In the genomic region with DNA sequence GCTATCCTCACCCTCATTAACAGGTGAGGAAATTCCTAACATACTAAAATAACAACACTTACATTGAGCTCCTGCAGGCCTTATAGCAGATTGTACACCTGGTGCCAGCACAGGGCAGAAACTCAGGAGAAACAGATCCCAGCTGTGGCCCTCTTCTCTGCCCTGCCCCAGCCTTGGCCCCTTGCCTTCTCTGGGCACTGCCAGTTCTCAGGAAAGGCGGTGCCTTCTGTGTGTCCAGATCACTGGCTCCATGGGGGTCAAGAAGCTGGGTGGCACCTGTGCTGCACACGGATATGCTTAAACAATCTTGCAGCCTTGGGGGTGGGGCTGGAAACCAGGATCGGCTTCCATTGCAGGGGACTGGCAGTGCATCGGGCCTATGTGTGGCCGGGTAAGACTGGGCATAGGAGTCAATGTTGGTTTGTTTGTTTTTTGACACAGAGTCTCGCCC, we compare ENCODE assay signal across 21 cellular contexts. TPM values are rescaled to one million over a fixed set of nuclear protein-coding genes. Genes with fewer than 3 reads are reported as not detected.
A peak's percentile ranks its signal among the peaks of the same experiment; 100 is the strongest.
DNase-seq lines count a peak whose midpoint lies in the region; ATAC-seq and TF ChIP-seq lines count a peak whose summit lies in the region.
"Had no signal": no experiment of that assay in that cellular context is flagged by ENCODE, and none has a peak within 500 bp of the region (broad histone marks: within the 10 kb centered on the region; RNA-seq: fewer than 3 reads in every experiment).

No MANE protein-coding gene starts in this region.

- no peaks in the 10 kb centered on the region for H3K36me3 ChIP-seq in PC-3 (ENCODE audit: low read depth, low read length)
- H3K36me3 ChIP-seq in lung (ENCODE audit: control insufficient read depth in 2 of 2, insufficient read depth in 2 of 2, low read length in 2 of 2): no peaks in the 10 kb centered on the region
- H3K36me3 ChIP-seq in suprapubic skin: no peaks in the 10 kb centered on the region

- H3K4me2 ChIP-seq in PC-3 (ENCODE audit: low read length): no peak overlapping the region

- intact Hi-C loops in PC-3 (cut with micrococcal nuclease): no loop called here

- TF ChIP-seq CTCF in PC-3 (conservative IDR thresholded peaks at IDR 0.05; ENCODE audit: low read depth, low read length): no peak
- no peak for TF ChIP-seq CTCF in lung (IDR thresholded peaks at IDR 0.05; ENCODE audit: control extremely low read depth, extremely low read depth)
- TF ChIP-seq CTCF in suprapubic skin (IDR thresholded peaks at IDR 0.05): no peak

- no peaks in the 10 kb centered on the region for H3K9me3 ChIP-seq in PC-3 (ENCODE audit: low read length)
- no peaks in the 10 kb centered on the region for H3K9me3 ChIP-seq in lung (ENCODE audit: control insufficient read depth in 2 of 2, insufficient read depth in 1 of 2, low read length in 1 of 2)
- no peaks in the 10 kb centered on the region for H3K9me3 ChIP-seq in suprapubic skin

- H3K9me3 Mint-ChIP-seq in T-helper 2 cell treated with Interferon-gamma antibody and Interleukin-4, amounts not matched to agents 5 μg/mL and 100 μg/mL, for 36 hours: no peaks in the 10 kb centered on the region

- DNase-seq in PC-3: no peak
- DNase-seq in lung (ENCODE audit: low spot score): peak; percentile 67
- DNase-seq in suprapubic skin (ENCODE audit: low spot score in 2 of 2): no peak
- DNase-seq in NCI-H2029 (lab: John Stamatoyannopoulos, UW): no peak
- no peak for DNase-seq in T-helper 2 cell treated with Interferon-gamma antibody and Interleukin-4, amounts not matched to agents 5 μg/mL and 100 μg/mL, for 36 hours (ENCODE audit: low spot score)
- DNase-seq: activated CD4-positive, alpha-beta T cell treated with anti-CD3 and anti-CD28 coated beads, Interleukin-2, amount 50 U/mL, for 48 hours; activated T-cell treated with anti-CD3 and anti-CD28 coated beads, Interleukin-2, amount 50 U/mL, for 1 hour; AML-193; erythroblast; GM23248; IMR-90; NCI-H1694 treated with DMSO at 0.1 percent for 48 hours; NCI-H345; right cardiac atrium; stimulated activated naive CD4-positive, alpha-beta T cell; SW 1271 had no signal

- CTCF ChIA-PET in PC-3 (lab: Charles Lee): interaction anchor here (0.6 kb wide), 1 partner anchor 68 kb away, joined by 3 read pairs; no protein-coding TSS in a partner anchor

- ATAC-seq in PC-3: peak; percentile 37
- ATAC-seq in lung (ENCODE audit: insufficient read depth, low FRiP score): peak; percentile 13
- ATAC-seq in HG02588 (IDR thresholded peaks at IDR 0.05; ENCODE audit: unreplicated experiment): no peak
- no peak for ATAC-seq in HG03432 (IDR thresholded peaks at IDR 0.05; ENCODE audit: unreplicated experiment)

- 62 to 85% methylated on average over 6 of the region's 6 CpGs for WGBS in lung, 2 donors
- 57% methylated on average over 4 of the region's 6 CpGs for WGBS in suprapubic skin

- TF ChIP-seq EP300 in suprapubic skin (IDR thresholded peaks at IDR 0.05): no peak

- H3K4me3 ChIP-seq in PC-3 (ENCODE audit: low read length) (no peak overlapping the region), lung (no peak overlapping the region), suprapubic skin (no peak overlapping the region)
- H3K4me3 ChIP-seq: GM23248 had no signal

- H3K4me3 Mint-ChIP-seq in T-helper 2 cell treated with Interferon-gamma antibody and Interleukin-4, amounts not matched to agents 5 μg/mL and 100 μg/mL, for 36 hours: no peak overlapping the region
- H3K4me3 Mint-ChIP-seq: activated naive CD8-positive, alpha-beta T cell had no signal

- H3F3A ChIP-seq in PC-3 (ENCODE audit: low read length, unreplicated experiment): no peaks in the 10 kb centered on the region

- no peaks in the 10 kb centered on the region for H3K36me3 Mint-ChIP-seq in T-helper 2 cell treated with Interferon-gamma antibody and Interleukin-4, amounts not matched to agents 5 μg/mL and 100 μg/mL, for 36 hours (ENCODE audit: low read depth)
- H3K36me3 Mint-ChIP-seq: activated naive CD8-positive, alpha-beta T cell had no signal

- H3K9me2 ChIP-seq in PC-3 (replicated peaks; ENCODE audit: low read length): no peaks in the 10 kb centered on the region

- no peaks in the 10 kb centered on the region for H3K27me3 ChIP-seq in PC-3 (ENCODE audit: low read length)
- no peaks in the 10 kb centered on the region for H3K27me3 ChIP-seq in lung (ENCODE audit: control insufficient read depth, insufficient read depth)
- H3K27me3 ChIP-seq in suprapubic skin: no peaks in the 10 kb centered on the region

- TF ChIP-seq POLR2A in suprapubic skin (IDR thresholded peaks at IDR 0.05): no peak

- peaks cover 8% of the 10 kb centered on the region for H3K4me1 Mint-ChIP-seq in T-helper 2 cell treated with Interferon-gamma antibody and Interleukin-4, amounts not matched to agents 5 μg/mL and 100 μg/mL, for 36 hours (ENCODE audit: low read depth)

- no peak overlapping the region for H2AFZ ChIP-seq in PC-3 (ENCODE audit: low read length)
- H2AFZ ChIP-seq: GM23248 had no signal

- H3K4me1 ChIP-seq in PC-3 (ENCODE audit: insufficient read depth, low read length) (no peaks in the 10 kb centered on the region), lung (ENCODE audit: control insufficient read depth in 2 of 2, insufficient read depth in 2 of 2, low read length in 2 of 2) (peaks cover 0 to 4% of the 10 kb centered on the region in 2 donors), suprapubic skin (peaks cover 44% of the 10 kb centered on the region)

- no peak overlapping the region for H3K27ac Mint-ChIP-seq in T-helper 2 cell treated with Interferon-gamma antibody and Interleukin-4, amounts not matched to agents 5 μg/mL and 100 μg/mL, for 36 hours
- H3K27ac Mint-ChIP-seq: activated naive CD8-positive, alpha-beta T cell had no signal

- no peaks in the 10 kb centered on the region for H3K79me2 ChIP-seq in PC-3 (ENCODE audit: low read length)

- POLR2A ChIA-PET in PC-3 (lab: Charles Lee; ENCODE audit: unreplicated experiment): no interaction called here

- BruUV-seq in PC-3 (replicated peaks; lab: Mats Ljungman, UMichigan): no TSS peak

- H3K9ac ChIP-seq in PC-3 (ENCODE audit: low read length): no peak overlapping the region
- H3K9ac ChIP-seq: GM23248 had no signal

- no peaks in the 10 kb centered on the region for H3K27me3 Mint-ChIP-seq in T-helper 2 cell treated with Interferon-gamma antibody and Interleukin-4, amounts not matched to agents 5 μg/mL and 100 μg/mL, for 36 hours (ENCODE audit: low read depth)
- H3K27me3 Mint-ChIP-seq: activated naive CD8-positive, alpha-beta T cell had no signal

- H3K27ac ChIP-seq in PC-3 (ENCODE audit: low read length) (no peak overlapping the region), cingulate gyrus (ENCODE audit: low read depth, low read length) (peak overlapping the region; percentile 20), lung (ENCODE audit: low read depth in 1 of 2, low read length in 1 of 2) (peak overlapping the region in 1 of 2 donors; percentile 43), suprapubic skin (peak overlapping the region; percentile 20)
- H3K27ac ChIP-seq: GM23248 had no signal

- no peaks in the 10 kb centered on the region for H4K20me1 ChIP-seq in PC-3 (ENCODE audit: low read length)

RNA-seq across cellular contexts. Expression of a gene that starts 19.3 kb away (rescaled TPM):
- total RNA-seq in PC-3 (2014; rRNA removed) (7.4 and 12.9 TPM in 2 replicates), lung (1 to 10 TPM; 4.6 to 7.7 TPM), suprapubic skin (10 to 100 TPM; 10.6 to 17.1 (median 14.6) TPM)
- 1 to 10 TPM; 4.5 to 5.0 TPM for polyA plus RNA-seq in lung

RNA-seq across cellular contexts. Expression of a gene that starts 19.5 kb away (rescaled TPM):
- total RNA-seq in PC-3 (2014; rRNA removed): 58.9 and 65.5 TPM in 2 replicates
- 10 to 100 TPM; 30.4 to 60.8 TPM for total RNA-seq in lung
- 10 to 100 TPM; 26.6 to 66.9 TPM for polyA plus RNA-seq in lung
- 100 to 1,000 TPM in 3 of 4 donors, 10 to 100 TPM in 1; 77.3 to 127 (median 108) TPM for total RNA-seq in suprapubic skin

RNA-seq across cellular contexts. Expression of a gene that starts 32.8 kb away (rescaled TPM):
- total RNA-seq in PC-3 (2014; rRNA removed) (27.2 and 30.5 TPM in 2 replicates), lung (10 to 100 TPM; 26.1 to 50.0 TPM), suprapubic skin (10 to 100 TPM; 44.2 to 97.4 (median 79.4) TPM)
- polyA plus RNA-seq in lung: 10 to 100 TPM; 23.7 to 32.0 TPM

RNA-seq across cellular contexts. Expression of a gene that starts 44.1 kb away (rescaled TPM):
- total RNA-seq in PC-3 (2014; rRNA removed) (37.0 and 51.5 TPM in 2 replicates), lung (10 to 100 TPM in 1 of 2 donors, 1 to 10 TPM in 1; 5.6 to 36.6 TPM), suprapubic skin (10 to 100 TPM; 11.5 to 34.0 (median 21.6) TPM)
- 10 to 100 TPM; 21.2 to 34.2 TPM for polyA plus RNA-seq in lung

RNA-seq across cellular contexts. Expression of a gene that starts 58.4 kb away (rescaled TPM):
- total RNA-seq in PC-3 (2014; rRNA removed) (1.6 TPM in 1 of 2 replicates, not detected in the other), lung (10 to 100 TPM; 25.5 to 66.5 TPM), suprapubic skin (10 to 100 TPM; 39.1 to 73.5 (median 49.5) TPM)
- 10 to 100 TPM; 21.4 to 86.3 TPM for polyA plus RNA-seq in lung
- total RNA-seq: Daoy had no signal

Comparison
In these comparisons a context has a peak if more than half of its experiments do, and no peak if none do; other contexts are left out.
1. ATAC-seq: peak in PC-3 (single experiment) and lung (single experiment); none in HG02588 (single experiment) and HG03432 (single experiment).